In genomic region chr2:197958592-197958991, GRCh38 we compare ENCODE assay signal across 17 cellular contexts.
"Had no signal": no experiment of that assay in that cellular context is flagged by ENCODE, and none has a peak within 500 bp of the region (broad histone marks: within the 10 kb centered on the region; RNA-seq: fewer than 3 reads in every experiment).

No MANE protein-coding gene starts in this region.

- H3K27me3 ChIP-seq: colonic mucosa, left lung, tibial artery, uterus had no signal

- ATAC-seq: activated CD8-positive, alpha-beta memory T cell treated with anti-CD3 and anti-CD28 coated beads, Interleukin-2, amount 10 ng/mL, durations not matched to agents 7 days and 5 days; left lung; stimulated activated naive CD8-positive, alpha-beta T cell treated with anti-CD3 and anti-CD28 coated beads, Interleukin-15, Interleukin-2, amounts not matched to agents 100 U/mL and 50 U/mL, for 24 hours; WTC11 had no signal

- H3K27ac ChIP-seq: colonic mucosa, left lung, skin epidermis, tibial artery, uterus had no signal

- H3K4me3 ChIP-seq: colonic mucosa, left lung, skin epidermis, tibial artery, uterus had no signal

- H3K36me3 ChIP-seq: colonic mucosa, left lung, tibial artery, uterus had no signal

- H3K4me1 ChIP-seq: colonic mucosa, left lung, uterus had no signal

- H3K9me3 ChIP-seq: colonic mucosa, left lung, uterus had no signal

- DNase-seq: activated CD4-positive, alpha-beta memory T cell treated with anti-CD3 and anti-CD28 coated beads, Interleukin-2, amount 10 ng/mL, durations not matched to agents 7 days and 5 days; activated CD4-positive, alpha-beta T cell treated with anti-CD3 and anti-CD28 coated beads for 48 hours; activated CD8-positive, alpha-beta memory T cell treated with anti-CD3 and anti-CD28 coated beads, Interleukin-2, amount 10 ng/mL, durations not matched to agents 7 days and 5 days; central memory CD4-positive, alpha-beta T cell; colonic mucosa; erythroblast; kidney; left lung; occipital lobe; posterior cingulate gyrus; stimulated activated naive CD8-positive, alpha-beta T cell treated with anti-CD3 and anti-CD28 coated beads, Interleukin-15, Interleukin-2, amounts not matched to agents 100 U/mL and 50 U/mL, for 24 hours; substantia nigra; tibial artery; uterus had no signal

- FAIRE-seq: endometrium, kidney had no signal
